21 cellular contexts compared by ENCODE assay signal in the genomic region with DNA sequence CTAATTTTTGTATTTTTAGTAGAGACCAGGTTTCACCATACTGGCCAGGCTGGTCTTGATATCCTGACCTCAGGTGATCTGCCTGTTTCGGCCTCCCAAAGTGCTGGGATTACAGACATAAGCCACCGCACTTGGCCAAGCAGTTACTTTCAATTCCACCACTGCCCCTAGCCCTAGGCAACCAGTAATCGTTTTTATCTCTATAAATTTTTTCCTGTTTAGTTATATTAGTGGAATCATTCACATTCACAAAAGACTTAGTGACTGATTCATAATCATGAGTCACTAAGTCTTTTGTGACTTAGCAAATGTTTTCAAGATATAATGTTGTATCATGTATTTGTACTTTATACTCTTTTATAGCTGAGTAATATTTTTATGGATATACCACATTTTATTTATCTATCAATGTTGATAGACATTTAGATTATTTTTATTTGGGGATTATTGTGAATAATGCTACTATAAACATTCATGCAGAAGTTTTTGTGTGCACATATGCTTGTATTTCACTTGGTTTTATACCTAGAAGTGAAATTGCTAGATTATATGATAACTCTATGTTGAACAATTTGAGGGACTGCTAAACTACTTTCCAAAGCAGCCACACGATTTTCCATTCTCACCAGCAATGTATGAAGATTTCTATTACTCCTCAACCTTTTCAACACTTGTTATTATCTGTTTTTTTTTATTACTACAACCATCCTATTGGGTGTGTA.
DNase-seq lines count a peak whose midpoint lies in the region; ATAC-seq and TF ChIP-seq lines count a peak whose summit lies in the region.
"Had no signal": no experiment of that assay in that cellular context is flagged by ENCODE, and none has a peak within 500 bp of the region (broad histone marks: within the 10 kb centered on the region; RNA-seq: fewer than 3 reads in every experiment).

No MANE protein-coding gene starts in this region.

- H3K27me3 Mint-ChIP-seq in Calu3 (ENCODE audit: unreplicated experiment), result no peaks in the 10 kb centered on the region
- no peaks in the 10 kb centered on the region for H3K27me3 Mint-ChIP-seq in activated naive CD4-positive, alpha-beta T cell treated with anti-CD3 and anti-CD28 coated beads, Interleukin-2, amount 10 ng/mL, durations not matched to agents 7 days and 5 days
- H3K27me3 Mint-ChIP-seq: effector memory CD8-positive, alpha-beta T cell; T-helper 17 cell had no signal

- H2BK12ac ChIP-seq in trophoblast cell (ENCODE audit: low read length), result no peak overlapping the region

- H3K36me3 ChIP-seq in trophoblast cell (ENCODE audit: control insufficient read depth in 1 of 2, insufficient read depth in 2 of 2, low read length in 2 of 2), result no peaks in the 10 kb centered on the region
- H3K36me3 ChIP-seq in hepatocyte (replicated peaks; ENCODE audit: insufficient read depth, low read depth), result no peaks in the 10 kb centered on the region
- H3K36me3 ChIP-seq: BLaER1 treated with 17β-estradiol and CSF1 and Interleukin-3, amounts not matched to agents 10 nM and 100 nM had no signal

- no peak overlapping the region for H3K14ac ChIP-seq in trophoblast cell (ENCODE audit: low read length)

- no peak overlapping the region for H3K18ac ChIP-seq in trophoblast cell (ENCODE audit: low read length)

- H2AFZ ChIP-seq in trophoblast cell (ENCODE audit: insufficient read depth, low read length, poor library complexity) (no peak overlapping the region), hepatocyte (no peak overlapping the region)

- H3K23ac ChIP-seq in trophoblast cell (ENCODE audit: low read length), result no peak overlapping the region

- H3K4me3 ChIP-seq in epithelial cell of esophagus (ENCODE audit: low read length) (no peak overlapping the region), trophoblast cell (ENCODE audit: low read depth, low read length) (no peak overlapping the region), hepatocyte (no peak overlapping the region)
- H3K4me3 ChIP-seq: BLaER1 treated with 17β-estradiol and CSF1 and Interleukin-3, amounts not matched to agents 10 nM and 100 nM; mucosa of descending colon had no signal

- no peak overlapping the region for H4K91ac ChIP-seq in trophoblast cell (ENCODE audit: low read depth, low read length)

- no peak overlapping the region for H4K8ac ChIP-seq in trophoblast cell (ENCODE audit: low read depth, low read length)

- no peak overlapping the region for H3K4ac ChIP-seq in trophoblast cell (ENCODE audit: low read depth, low read length)

- H3K9me2 ChIP-seq in hepatocyte (replicated peaks; ENCODE audit: insufficient read depth), result no peaks in the 10 kb centered on the region

- no peaks in the 10 kb centered on the region for H3K9me3 ChIP-seq in trophoblast cell (ENCODE audit: insufficient read depth, low read depth, low read length)
- H3K9me3 ChIP-seq in hepatocyte (ENCODE audit: low read depth), result no peaks in the 10 kb centered on the region
- H3K9me3 ChIP-seq: BLaER1 treated with 17β-estradiol and CSF1 and Interleukin-3, amounts not matched to agents 10 nM and 100 nM; mucosa of descending colon had no signal

- intact Hi-C loops in Calu3 (cut with micrococcal nuclease; ENCODE audit: unreplicated experiment), result loop anchor here (10.0 kb wide), 2 partner anchors 389 to 639 kb away; no protein-coding TSS in a partner anchor

- H4K12ac ChIP-seq in trophoblast cell (ENCODE audit: low read depth, low read length), result no peak overlapping the region

- TF ChIP-seq CTCF in Calu3 (IDR thresholded peaks at IDR 0.05; ENCODE audit: unreplicated experiment) (no peak), epithelial cell of esophagus (IDR thresholded peaks at IDR 0.05; ENCODE audit: insufficient read depth, low read depth, low read length, missing control alignments) (no peak), hepatocyte (IDR thresholded peaks at IDR 0.05; ENCODE audit: poor library complexity) (no peak)

- peaks cover 6% of the 10 kb centered on the region for H3K9me3 Mint-ChIP-seq in Calu3 (ENCODE audit: low read depth, unreplicated experiment)
- H3K9me3 Mint-ChIP-seq in activated naive CD4-positive, alpha-beta T cell treated with anti-CD3 and anti-CD28 coated beads, Interleukin-2, amount 10 ng/mL, durations not matched to agents 7 days and 5 days, result peaks cover 1% of the 10 kb centered on the region

- H3K4me3 Mint-ChIP-seq in Calu3 (ENCODE audit: low read depth, unreplicated experiment), result no peak overlapping the region
- H3K4me3 Mint-ChIP-seq in activated naive CD4-positive, alpha-beta T cell treated with anti-CD3 and anti-CD28 coated beads, Interleukin-2, amount 10 ng/mL, durations not matched to agents 7 days and 5 days, result no peak overlapping the region
- H3K4me3 Mint-ChIP-seq: activated naive CD4-positive, alpha-beta T cell treated with anti-CD3 and anti-CD28 coated beads for 36 hours; effector memory CD8-positive, alpha-beta T cell; T-helper 17 cell had no signal

- H3K9ac ChIP-seq in trophoblast cell (ENCODE audit: low read length), result no peak overlapping the region
- H3K9ac ChIP-seq: BLaER1 treated with 17β-estradiol and CSF1 and Interleukin-3, amounts not matched to agents 10 nM and 100 nM had no signal

- H3K79me2 ChIP-seq in trophoblast cell (ENCODE audit: control insufficient read depth, insufficient read depth, low read length, poor library complexity) (no peaks in the 10 kb centered on the region), hepatocyte (no peaks in the 10 kb centered on the region)

- no TSS peak for BruUV-seq in Calu3 (replicated peaks; lab: Mats Ljungman, UMichigan)

- H2BK120ac ChIP-seq in trophoblast cell (ENCODE audit: insufficient read depth, low read length, poor library complexity), result no peak overlapping the region

- CTCF ChIA-PET in Calu3 (lab: Charles Lee), result interaction anchor here (0.9 kb wide), 1 partner anchor 35 kb away, joined by 3 read pairs; no protein-coding TSS in a partner anchor
- CTCF ChIA-PET in activated naive CD4-positive, alpha-beta T cell treated with anti-CD3 and anti-CD28 coated beads, Interleukin-2, amount 10 ng/mL, durations not matched to agents 7 days and 5 days (lab: Charles Lee), result no interaction called here

- WGBS in trophoblast cell (ENCODE audit: extremely low coverage, insufficient coverage, insufficient read length), result no CpG with 5 or more reads among the region's 4 CpGs
- 79% methylated on average over 4 of the region's 4 CpGs for WGBS in hepatocyte (ENCODE audit: low lambda C conversion rate, missing lambda C conversion rate)

- H3K4me1 ChIP-seq in trophoblast cell (ENCODE audit: control insufficient read depth in 1 of 2, insufficient read depth in 2 of 2, low read length in 2 of 2) (no peaks in the 10 kb centered on the region), hepatocyte (ENCODE audit: insufficient read depth) (no peaks in the 10 kb centered on the region)
- H3K4me1 ChIP-seq: BLaER1 treated with 17β-estradiol and CSF1 and Interleukin-3, amounts not matched to agents 10 nM and 100 nM had no signal

- DNase-seq in Calu3, result peak; percentile 46
- DNase-seq in M059J (ENCODE audit: low read depth), result peak; percentile 92
- peak; percentile 84 for DNase-seq in epithelial cell of esophagus (ENCODE audit: low read depth)
- peak; percentile 81 to 92 for DNase-seq in trophoblast cell
- no peak for DNase-seq in hepatocyte (ENCODE audit: low spot score)
- no peak for DNase-seq in NCI-H2081 (lab: John Stamatoyannopoulos, UW)
- DNase-seq in activated naive CD4-positive, alpha-beta T cell treated with anti-CD3 and anti-CD28 coated beads, Interleukin-2, amount 10 ng/mL, durations not matched to agents 7 days and 5 days, result no peak
- DNase-seq: activated CD4-positive, CD25-positive, alpha-beta regulatory T cell treated with anti-CD3 and anti-CD28 coated beads, Interleukin-2, amount 50 U/mL, for 72 hours; activated naive CD4-positive, alpha-beta T cell treated with anti-CD3 and anti-CD28 coated beads for 36 hours; caudate nucleus; DMS79 treated with DMSO at 0.1 percent for 48 hours; effector memory CD8-positive, alpha-beta T cell; head of caudate nucleus; Kasumi-1; mucosa of descending colon; NCI-H1694 treated with DMSO at 0.1 percent for 48 hours; NCI-H69; stimulated activated naive CD4-positive, alpha-beta T cell treated with Interleukin-2 at 50 U/mL for 16 hours; T-helper 17 cell had no signal

- no peak overlapping the region for H2AK5ac ChIP-seq in trophoblast cell (ENCODE audit: low read length)

- H3K36me3 Mint-ChIP-seq in Calu3 (ENCODE audit: insufficient read depth, unreplicated experiment), result peaks cover 5% of the 10 kb centered on the region
- H3K36me3 Mint-ChIP-seq in activated naive CD4-positive, alpha-beta T cell treated with anti-CD3 and anti-CD28 coated beads, Interleukin-2, amount 10 ng/mL, durations not matched to agents 7 days and 5 days, result no peaks in the 10 kb centered on the region

- ATAC-seq in HG03460 (IDR thresholded peaks at IDR 0.05; ENCODE audit: unreplicated experiment), result no peak
- ATAC-seq: effector memory CD8-positive, alpha-beta T cell; mucosa of descending colon; T-helper 17 cell had no signal

- H3K27ac ChIP-seq in trophoblast cell (ENCODE audit: low read depth, low read length) (no peak overlapping the region), hepatocyte (no peak overlapping the region)
- H3K27ac ChIP-seq: BLaER1 treated with 17β-estradiol and CSF1 and Interleukin-3, amounts not matched to agents 10 nM and 100 nM had no signal

- H3K4me2 ChIP-seq in trophoblast cell (ENCODE audit: low read length) (no peak overlapping the region), hepatocyte (no peak overlapping the region)
- H3K4me2 ChIP-seq: BLaER1 treated with 17β-estradiol and CSF1 and Interleukin-3, amounts not matched to agents 10 nM and 100 nM had no signal

- no peak overlapping the region for H2BK5ac ChIP-seq in trophoblast cell (ENCODE audit: low read depth, low read length, poor library complexity)

- H3K27ac Mint-ChIP-seq in Calu3 (ENCODE audit: unreplicated experiment), result peak overlapping the region; percentile 79
- no peak overlapping the region for H3K27ac Mint-ChIP-seq in activated naive CD4-positive, alpha-beta T cell treated with anti-CD3 and anti-CD28 coated beads, Interleukin-2, amount 10 ng/mL, durations not matched to agents 7 days and 5 days
- H3K27ac Mint-ChIP-seq: activated naive CD4-positive, alpha-beta T cell treated with anti-CD3 and anti-CD28 coated beads for 36 hours; effector memory CD8-positive, alpha-beta T cell; T-helper 17 cell had no signal

- peaks cover 40% of the 10 kb centered on the region for H3K4me1 Mint-ChIP-seq in Calu3 (ENCODE audit: low read depth, unreplicated experiment)
- no peaks in the 10 kb centered on the region for H3K4me1 Mint-ChIP-seq in activated naive CD4-positive, alpha-beta T cell treated with anti-CD3 and anti-CD28 coated beads, Interleukin-2, amount 10 ng/mL, durations not matched to agents 7 days and 5 days
- H3K4me1 Mint-ChIP-seq: T-helper 17 cell had no signal

- H3K79me1 ChIP-seq in trophoblast cell (ENCODE audit: low read length), result no peaks in the 10 kb centered on the region

- H3K27me3 ChIP-seq in trophoblast cell (ENCODE audit: insufficient read depth, low read length) (no peaks in the 10 kb centered on the region), hepatocyte (no peaks in the 10 kb centered on the region)
- H3K27me3 ChIP-seq: BLaER1 treated with 17β-estradiol and CSF1 and Interleukin-3, amounts not matched to agents 10 nM and 100 nM had no signal

- no peaks in the 10 kb centered on the region for H4K20me1 ChIP-seq in hepatocyte (ENCODE audit: insufficient read depth, poor library complexity, severe bottlenecking)
- H4K20me1 ChIP-seq: BLaER1 treated with 17β-estradiol and CSF1 and Interleukin-3, amounts not matched to agents 10 nM and 100 nM had no signal

Comparison
In these comparisons a context has a peak if more than half of its experiments do, and no peak if none do; other contexts are left out.
1. DNase-seq: peak in Calu3 (single experiment), M059J (single experiment), epithelial cell of esophagus (single experiment) and trophoblast cell (2 of 2); none in hepatocyte (single experiment), NCI-H2081 (0 of 2) and activated naive CD4-positive, alpha-beta T cell treated with anti-CD3 and anti-CD28 coated beads, Interleukin-2, amount 10 ng/mL, durations not matched to agents 7 days and 5 days (single experiment).